Comparison of ENCODE assay signal across 23 cellular contexts in genomic region chr2:241726459-241726858, GRCh38. TPM values are rescaled to one million over a fixed set of nuclear protein-coding genes. Genes with fewer than 3 reads are reported as not detected.
"Had no signal": no experiment of that assay in that cellular context is flagged by ENCODE, and none has a peak within 500 bp of the region (broad histone marks: within the 10 kb centered on the region; RNA-seq: fewer than 3 reads in every experiment).

No MANE protein-coding gene starts in this region.

- H3K27ac Mint-ChIP-seq: activated CD4-positive, alpha-beta memory T cell treated with anti-CD3 and anti-CD28 coated beads, Interleukin-2, amount 10 ng/mL, durations not matched to agents 7 days and 5 days; activated naive CD4-positive, alpha-beta T cell treated with anti-CD3 and anti-CD28 coated beads, Interleukin-2, amount 10 ng/mL, durations not matched to agents 7 days and 5 days; natural killer cell treated with Interleukin-12 subunit alpha and Interleukin-12 subunit beta and Interleukin-15 and Interleukin-18, amount 100 ng/mL, for 72 hours; stimulated activated effector memory CD8-positive, alpha-beta T cell treated with anti-CD3 and anti-CD28 coated beads, Interleukin-12 subunit alpha, Interleukin-12 subunit beta, amount 100 ng/mL, for 72 hours; stimulated activated naive CD8-positive, alpha-beta T cell treated with anti-CD3 and anti-CD28 coated beads, Interleukin-15, amount 100 ng/mL, for 72 hours had no signal

- ATAC-seq: left lung; natural killer cell treated with Interleukin-12 subunit alpha and Interleukin-12 subunit beta and Interleukin-15 and Interleukin-18, amount 100 ng/mL, for 72 hours; right cardiac atrium; stimulated activated effector memory CD8-positive, alpha-beta T cell treated with anti-CD3 and anti-CD28 coated beads, Interleukin-12 subunit alpha, Interleukin-12 subunit beta, amount 100 ng/mL, for 72 hours; stimulated activated naive CD8-positive, alpha-beta T cell treated with anti-CD3 and anti-CD28 coated beads, Interleukin-15, amount 100 ng/mL, for 72 hours had no signal

- H3K4me3 Mint-ChIP-seq: activated CD4-positive, alpha-beta memory T cell treated with anti-CD3 and anti-CD28 coated beads, Interleukin-2, amount 10 ng/mL, durations not matched to agents 7 days and 5 days; activated naive CD4-positive, alpha-beta T cell treated with anti-CD3 and anti-CD28 coated beads, Interleukin-2, amount 10 ng/mL, durations not matched to agents 7 days and 5 days; brain; natural killer cell treated with Interleukin-12 subunit alpha and Interleukin-12 subunit beta and Interleukin-15 and Interleukin-18, amount 100 ng/mL, for 72 hours; stimulated activated effector memory CD8-positive, alpha-beta T cell treated with anti-CD3 and anti-CD28 coated beads, Interleukin-12 subunit alpha, Interleukin-12 subunit beta, amount 100 ng/mL, for 72 hours; stimulated activated naive CD8-positive, alpha-beta T cell treated with anti-CD3 and anti-CD28 coated beads, Interleukin-15, amount 100 ng/mL, for 72 hours had no signal

- H3K79me2 ChIP-seq: parathyroid adenoma had no signal

- H3K36me3 Mint-ChIP-seq: natural killer cell treated with Interleukin-12 subunit alpha and Interleukin-12 subunit beta and Interleukin-15 and Interleukin-18, amount 100 ng/mL, for 72 hours had no signal

- H3K4me3 ChIP-seq: left lung, skin epidermis, tibial artery had no signal

- H3K4me1 Mint-ChIP-seq: brain had no signal

- H3K9me3 ChIP-seq: tibial artery had no signal

- H2AFZ ChIP-seq: parathyroid adenoma had no signal

- H3K9ac ChIP-seq: parathyroid adenoma had no signal

- H3K27me3 ChIP-seq: left lung, tibial artery had no signal

- H3K4me1 ChIP-seq: parathyroid adenoma, tibial artery had no signal

- H3K27ac ChIP-seq: epithelial cell of prostate, left lung, parathyroid adenoma, skin epidermis, tibial artery had no signal

- H3K27me3 Mint-ChIP-seq: activated CD4-positive, alpha-beta memory T cell treated with anti-CD3 and anti-CD28 coated beads, Interleukin-2, amount 10 ng/mL, durations not matched to agents 7 days and 5 days; activated naive CD4-positive, alpha-beta T cell treated with anti-CD3 and anti-CD28 coated beads, Interleukin-2, amount 10 ng/mL, durations not matched to agents 7 days and 5 days; natural killer cell treated with Interleukin-12 subunit alpha and Interleukin-12 subunit beta and Interleukin-15 and Interleukin-18, amount 100 ng/mL, for 72 hours; stimulated activated naive CD8-positive, alpha-beta T cell treated with anti-CD3 and anti-CD28 coated beads, Interleukin-15, amount 100 ng/mL, for 72 hours had no signal

- DNase-seq: activated CD4-positive, alpha-beta memory T cell treated with anti-CD3 and anti-CD28 coated beads, Interleukin-2, amount 10 ng/mL, durations not matched to agents 7 days and 5 days; activated CD4-positive, alpha-beta T cell treated with anti-CD3 and anti-CD28 coated beads for 48 hours; activated effector memory CD4-positive, alpha-beta T cell treated with anti-CD3 and anti-CD28 coated beads, Interleukin-2, amount 50 U/mL, for 16 hours; activated naive CD4-positive, alpha-beta T cell treated with anti-CD3 and anti-CD28 coated beads, Interleukin-2, amount 10 ng/mL, durations not matched to agents 7 days and 5 days; amygdala; kidney glomerular epithelial cell; left lung; mammary epithelial cell; midbrain; right cardiac atrium; stimulated activated CD4-positive, alpha-beta T cell treated with anti-CD3 and anti-CD28 coated beads, Interleukin-2, amount 100 ng/mL, for 24 hours; stimulated activated naive CD8-positive, alpha-beta T cell treated with anti-CD3 and anti-CD28 coated beads, Interleukin-15, amount 100 ng/mL, for 72 hours; tibial artery had no signal

RNA-seq across cellular contexts. Expression of gene GAL3ST2, which starts 50.2 kb away (rescaled TPM):
- total RNA-seq: cardiac septum, glomerular endothelial cell, left lung, mammary epithelial cell, pulmonary artery endothelial cell, urinary bladder had no signal
- polyA plus RNA-seq: mammary epithelial cell, urinary bladder had no signal
